ENCODE assay signal across 22 cellular contexts in the genomic region with DNA sequence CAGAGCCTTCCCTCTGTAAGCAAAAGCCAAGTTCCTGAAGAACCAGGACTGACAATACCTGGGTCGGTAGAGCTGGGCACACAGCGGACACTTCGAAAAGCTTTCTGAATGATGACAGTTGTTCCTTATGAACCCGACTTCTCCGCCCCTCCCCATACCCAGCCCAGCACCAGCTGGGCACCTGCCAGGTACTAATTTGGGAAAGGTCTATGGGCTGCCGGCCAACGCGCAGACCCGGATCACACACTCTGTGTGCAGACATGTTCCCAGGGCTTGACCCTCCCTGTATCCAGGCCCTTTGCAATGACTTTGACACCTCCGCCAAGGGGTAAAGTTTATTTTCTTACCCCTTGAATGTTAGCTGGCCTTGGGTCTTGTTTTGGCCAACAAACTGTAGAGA.
"Had no signal": no experiment of that assay in that cellular context is flagged by ENCODE, and none has a peak within 500 bp of the region (broad histone marks: within the 10 kb centered on the region; RNA-seq: fewer than 3 reads in every experiment).

No MANE protein-coding gene starts in this region.

- H3K4me1 Mint-ChIP-seq: activated B cell treated with CpG ODN at 0.5 μM for 24 hours; activated CD4-positive, alpha-beta T cell treated with anti-CD3 and anti-CD28 coated beads for 36 hours had no signal

- H3K27me3 Mint-ChIP-seq: activated B cell treated with CpG ODN at 0.5 μM for 24 hours; activated CD4-positive, alpha-beta T cell treated with anti-CD3 and anti-CD28 coated beads for 36 hours; naive thymus-derived CD4-positive, alpha-beta T cell; progenitor cell of endocrine pancreas had no signal

- H3K27me3 ChIP-seq: cardiac muscle cell, spleen, thyroid gland, upper lobe of right lung had no signal

- FAIRE-seq: keratinocyte had no signal

- H3K4me3 Mint-ChIP-seq: activated B cell treated with CpG ODN at 0.5 μM for 24 hours; activated CD4-positive, alpha-beta T cell treated with anti-CD3 and anti-CD28 coated beads for 36 hours; activated T-cell treated with anti-CD3 and anti-CD28 coated beads, Interleukin-2, amount 50 U/mL, for 4 hours; naive thymus-derived CD4-positive, alpha-beta T cell; neural crest cell had no signal

- H3K9me3 ChIP-seq: spleen, thyroid gland, upper lobe of right lung had no signal

- H3K27ac ChIP-seq: thyroid gland, upper lobe of right lung had no signal

- H3K27ac Mint-ChIP-seq: activated B cell treated with CpG ODN at 0.5 μM for 24 hours; activated CD4-positive, alpha-beta T cell treated with anti-CD3 and anti-CD28 coated beads for 36 hours; progenitor cell of endocrine pancreas had no signal

- DNase-seq: activated B cell treated with CpG ODN at 0.5 μM for 24 hours; activated CD4-positive, alpha-beta T cell treated with anti-CD3 and anti-CD28 coated beads for 36 hours; activated CD4-positive, alpha-beta T cell treated with anti-CD3 and anti-CD28 coated beads, Interleukin-2, amount 50 U/mL, for 48 hours; activated CD8-positive, alpha-beta memory T cell treated with anti-CD3 and anti-CD28 coated beads, Interleukin-2, amount 50 U/mL, for 48 hours; activated naive CD4-positive, alpha-beta T cell treated with Interleukin-2 at 50 U/mL for 16 hours; activated T-cell treated with anti-CD3 and anti-CD28 coated beads, Interleukin-2, amount 50 U/mL, for 4 hours; dermis blood vessel endothelial cell; effector CD8-positive, alpha-beta T cell; naive thymus-derived CD4-positive, alpha-beta T cell; retina; spleen; stimulated activated CD4-positive, alpha-beta T cell treated with anti-CD3 and anti-CD28 coated beads, Interleukin-4, amount 100 ng/mL, for 1 hour; stimulated activated naive CD4-positive, alpha-beta T cell; T-helper 1 cell; T-helper 9 cell; thyroid gland; upper lobe of right lung had no signal

- H3K4me3 ChIP-seq: cardiac muscle cell, lung, spleen, thyroid gland, upper lobe of right lung had no signal

- ATAC-seq: activated CD4-positive, alpha-beta T cell treated with anti-CD3 and anti-CD28 coated beads for 36 hours; activated T-cell treated with anti-CD3 and anti-CD28 coated beads, Interleukin-2, amount 50 U/mL, for 4 hours; naive thymus-derived CD4-positive, alpha-beta T cell; upper lobe of right lung had no signal

- H3K36me3 ChIP-seq: cardiac muscle cell, thyroid gland, upper lobe of right lung had no signal

- H3K9me3 Mint-ChIP-seq: activated B cell treated with CpG ODN at 0.5 μM for 24 hours; activated T-cell treated with anti-CD3 and anti-CD28 coated beads, Interleukin-2, amount 50 U/mL, for 4 hours; neural crest cell had no signal
